Comparison of ENCODE assay signal across 1 cellular context in the genomic region with DNA sequence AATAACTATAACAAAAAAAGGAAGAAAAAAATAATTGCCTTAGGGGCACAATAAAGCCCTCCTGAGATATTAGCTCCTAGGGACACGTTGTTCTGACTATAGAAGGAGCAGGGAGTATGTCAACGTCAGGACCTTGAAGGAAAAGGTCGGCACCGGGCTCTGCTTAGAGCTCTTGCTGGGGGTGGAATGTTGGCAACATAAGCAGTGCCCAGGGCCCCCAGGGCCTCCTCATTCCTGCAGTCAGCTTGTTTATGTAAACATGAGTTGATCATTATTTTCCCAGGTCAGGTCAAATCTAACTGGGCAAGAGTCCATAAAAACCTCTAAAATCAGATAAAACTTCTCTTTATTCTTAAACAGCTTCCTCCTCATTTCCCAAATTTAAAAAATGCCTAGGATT.
TF ChIP-seq lines count a peak whose summit lies in the region.

No MANE protein-coding gene starts in this region.

TF ChIP-seq in WTC11, 78 proteins besides CTCF, POLR2A, EP300 and RAD21 (continued from another document):
- TF ChIP-seq IRF2 (CRISPR knock-in tag; IDR thresholded peaks at IDR 0.05; ENCODE audit: borderline replicate concordance, low read depth) (no peak), JUN (CRISPR knock-in tag; IDR thresholded peaks at IDR 0.05) (no peak), ATF1 (CRISPR knock-in tag; IDR thresholded peaks at IDR 0.05) (no peak), ZNF121 (CRISPR knock-in tag; IDR thresholded peaks at IDR 0.05) (no peak), EMX1 (CRISPR knock-in tag; IDR thresholded peaks at IDR 0.05) (no peak), TP53 (CRISPR knock-in tag; IDR thresholded peaks at IDR 0.05) (no peak), GTF2I (CRISPR knock-in tag; conservative IDR thresholded peaks at IDR 0.05) (no peak), GABPB1 (CRISPR knock-in tag; IDR thresholded peaks at IDR 0.05) (no peak), HMGA2 (CRISPR knock-in tag; IDR thresholded peaks at IDR 0.05) (no peak), SMAD3 (CRISPR knock-in tag; IDR thresholded peaks at IDR 0.05; ENCODE audit: borderline replicate concordance) (no peak)
- TF ChIP-seq, protein P1, sequence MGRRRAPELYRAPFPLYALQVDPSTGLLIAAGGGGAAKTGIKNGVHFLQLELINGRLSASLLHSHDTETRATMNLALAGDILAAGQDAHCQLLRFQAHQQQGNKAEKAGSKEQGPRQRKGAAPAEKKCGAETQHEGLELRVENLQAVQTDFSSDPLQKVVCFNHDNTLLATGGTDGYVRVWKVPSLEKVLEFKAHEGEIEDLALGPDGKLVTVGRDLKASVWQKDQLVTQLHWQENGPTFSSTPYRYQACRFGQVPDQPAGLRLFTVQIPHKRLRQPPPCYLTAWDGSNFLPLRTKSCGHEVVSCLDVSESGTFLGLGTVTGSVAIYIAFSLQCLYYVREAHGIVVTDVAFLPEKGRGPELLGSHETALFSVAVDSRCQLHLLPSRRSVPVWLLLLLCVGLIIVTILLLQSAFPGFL (CRISPR knock-in tag; IDR thresholded peaks at IDR 0.05; ENCODE audit: borderline replicate concordance), result no peak
- TF ChIP-seq, protein P2, sequence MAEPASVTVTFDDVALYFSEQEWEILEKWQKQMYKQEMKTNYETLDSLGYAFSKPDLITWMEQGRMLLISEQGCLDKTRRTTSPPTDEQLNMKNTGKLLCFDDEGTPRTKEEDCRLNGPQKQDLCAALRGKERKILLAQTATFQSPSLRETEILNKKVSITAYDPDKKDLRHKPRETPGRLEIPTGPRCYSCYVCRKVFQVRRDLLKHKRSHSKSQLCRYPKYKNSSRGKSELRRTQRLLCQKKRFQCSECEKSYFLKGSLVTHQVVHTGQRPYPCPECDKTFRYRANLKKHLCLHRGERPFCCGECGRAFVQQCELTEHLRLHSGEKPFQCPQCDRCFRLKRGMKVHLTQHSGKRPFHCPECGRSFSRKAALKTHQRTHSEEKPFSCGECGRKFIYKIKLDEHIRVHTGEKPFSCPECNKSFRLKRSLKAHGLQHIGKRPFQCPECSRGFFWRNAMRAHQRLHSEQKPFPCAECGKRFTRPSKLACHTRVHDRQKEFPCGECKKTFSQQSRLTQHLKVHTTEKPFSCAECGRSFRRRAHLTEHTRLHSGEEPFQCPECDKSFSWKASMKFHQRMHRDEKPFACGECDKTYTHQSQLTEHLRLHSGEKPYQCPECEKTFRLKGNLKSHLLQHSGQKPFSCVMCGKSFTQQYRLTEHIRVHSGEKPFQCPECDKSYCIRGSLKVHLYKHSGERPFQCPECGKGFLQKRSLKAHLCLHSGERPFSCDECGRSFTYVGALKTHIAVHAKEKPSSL (CRISPR knock-in tag; conservative IDR thresholded peaks at IDR 0.05), result no peak
- TF ChIP-seq, protein P3, sequence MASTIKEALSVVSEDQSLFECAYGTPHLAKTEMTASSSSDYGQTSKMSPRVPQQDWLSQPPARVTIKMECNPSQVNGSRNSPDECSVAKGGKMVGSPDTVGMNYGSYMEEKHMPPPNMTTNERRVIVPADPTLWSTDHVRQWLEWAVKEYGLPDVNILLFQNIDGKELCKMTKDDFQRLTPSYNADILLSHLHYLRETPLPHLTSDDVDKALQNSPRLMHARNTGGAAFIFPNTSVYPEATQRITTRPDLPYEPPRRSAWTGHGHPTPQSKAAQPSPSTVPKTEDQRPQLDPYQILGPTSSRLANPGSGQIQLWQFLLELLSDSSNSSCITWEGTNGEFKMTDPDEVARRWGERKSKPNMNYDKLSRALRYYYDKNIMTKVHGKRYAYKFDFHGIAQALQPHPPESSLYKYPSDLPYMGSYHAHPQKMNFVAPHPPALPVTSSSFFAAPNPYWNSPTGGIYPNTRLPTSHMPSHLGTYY (CRISPR knock-in tag; IDR thresholded peaks at IDR 0.05), result no peak
